In the genomic region with DNA sequence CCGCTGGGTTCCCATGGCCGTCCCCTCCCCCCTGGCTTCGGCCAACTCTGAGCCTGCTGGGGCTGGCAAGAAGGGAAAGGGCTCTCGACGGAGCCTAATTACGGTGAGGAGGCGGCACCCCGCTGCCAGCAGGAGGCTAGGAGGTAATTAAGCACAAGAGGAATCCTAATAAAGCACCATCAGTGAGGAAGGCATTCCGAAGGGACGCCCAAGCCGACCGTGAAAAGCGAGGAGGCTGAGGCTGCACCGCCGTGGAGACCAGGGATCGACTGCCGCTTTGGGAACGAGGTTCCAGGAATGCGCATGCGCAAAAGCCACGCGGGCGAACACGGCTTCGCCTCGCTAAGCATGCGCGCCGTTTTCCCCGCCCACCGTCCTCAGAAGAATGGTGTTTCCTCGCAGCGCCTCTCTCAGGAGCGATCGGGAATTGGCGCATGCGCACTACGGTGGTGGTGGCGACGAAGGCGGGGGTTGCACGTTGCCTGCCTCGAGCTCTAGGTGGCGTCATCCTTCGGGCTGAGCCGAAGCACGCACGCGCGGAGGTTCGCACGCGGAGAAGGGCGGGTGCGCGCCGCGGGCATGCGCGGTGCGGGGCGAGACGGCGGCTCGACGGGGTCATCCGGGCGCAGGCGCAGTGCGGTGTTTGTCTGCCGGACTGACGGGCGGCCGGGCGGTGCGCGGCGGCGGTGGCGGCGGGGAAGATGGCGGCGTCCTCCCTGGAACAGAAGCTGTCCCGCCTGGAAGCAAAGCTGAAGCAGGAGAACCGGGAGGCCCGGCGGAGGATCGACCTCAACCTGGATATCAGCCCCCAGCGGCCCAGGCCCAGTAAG, we compare ENCODE assay signal across 8 cellular contexts. TPM values are rescaled to one million over a fixed set of nuclear protein-coding genes. Genes with fewer than 3 reads are reported as not detected.
DNase-seq lines count a peak whose midpoint lies in the region; ATAC-seq and TF ChIP-seq lines count a peak whose summit lies in the region.

Gene MAP2K7 (plus strand): TSS at position 634 of the 830 bp plus-strand sequence. CDS start 68 bp downstream, at position 702.

- peaks cover 45% of the 10 kb centered on the region for H3K79me2 ChIP-seq in DOHH2 (ENCODE audit: control insufficient read depth, low read length)

- H3K36me3 ChIP-seq in DOHH2 (ENCODE audit: control insufficient read depth, low read length) (peaks cover 20% of the 10 kb centered on the region), KOPT-K1 (ENCODE audit: insufficient read depth, low read length) (peaks cover 12% of the 10 kb centered on the region), Peyer's patch (peaks cover 0 to 21% (median 0%) of the 10 kb centered on the region in 3 donors), muscle layer of colon (ENCODE audit: insufficient read depth, low read length) (no peaks in the 10 kb centered on the region)

- peak within 1 kb of the TSS; percentile 98 for H3K4me2 ChIP-seq in DOHH2 (ENCODE audit: low read length)

- H3K27ac ChIP-seq in DOHH2 (ENCODE audit: low read depth, low read length) (peak within 1 kb of the TSS; percentile 47), KOPT-K1 (ENCODE audit: low read depth, low read length, poor library complexity, severe bottlenecking) (peak within 1 kb of the TSS; percentile 69), Peyer's patch (peak within 1 kb of the TSS; percentile 88 to 95 (median 92)), muscle layer of colon (ENCODE audit: low read depth, low read length) (peak within 1 kb of the TSS; percentile 72)

- TF ChIP-seq CTCF in DOHH2 (IDR thresholded peaks at IDR 0.05; ENCODE audit: low read depth, low read length, poor library complexity, severe bottlenecking) (peak; percentile 80), Peyer's patch (IDR thresholded peaks at IDR 0.05) (peak; percentile 35 to 68 (median 56))

- no peaks in the 10 kb centered on the region for H3F3A ChIP-seq in DOHH2 (ENCODE audit: control insufficient read depth, insufficient read depth)

- H3K9me3 ChIP-seq in DOHH2 (ENCODE audit: control insufficient read depth, insufficient read depth, low read length) (no peaks in the 10 kb centered on the region), KOPT-K1 (ENCODE audit: insufficient read depth, low read length, poor library complexity, severe bottlenecking) (no peaks in the 10 kb centered on the region), Peyer's patch (no peaks in the 10 kb centered on the region), muscle layer of colon (ENCODE audit: low read length) (no peaks in the 10 kb centered on the region)

- H3K9ac ChIP-seq in muscle layer of colon (ENCODE audit: low read length) = peak within 1 kb of the TSS; percentile 61

- ATAC-seq in GM21786 (IDR thresholded peaks at IDR 0.05; ENCODE audit: unreplicated experiment) (peak; percentile 96), esophagus mucosa (peak; percentile 82)

- peaks cover 18% of the 10 kb centered on the region for H3K4me1 ChIP-seq in DOHH2 (ENCODE audit: control insufficient read depth, low read length)
- peaks cover 3 to 30% (median 15%) of the 10 kb centered on the region in 4 donors for H3K4me1 ChIP-seq in Peyer's patch
- H3K4me1 ChIP-seq in muscle layer of colon (ENCODE audit: insufficient read depth, low read length) = peaks cover 30% of the 10 kb centered on the region

- H3K4me3 ChIP-seq in DOHH2 (ENCODE audit: low read length) = peak within 1 kb of the TSS; percentile 98
- H3K4me3 ChIP-seq in Peyer's patch = peak within 1 kb of the TSS; percentile 81 to 98 (median 86)
- H3K4me3 ChIP-seq in muscle layer of colon (ENCODE audit: low read depth in 1 of 2, low read length in 2 of 2) = peak within 1 kb of the TSS; percentile 45 to 94

- peak; percentile 53 to 56 for TF ChIP-seq POLR2A in Peyer's patch (IDR thresholded peaks at IDR 0.05)

- peaks cover 14% of the 10 kb centered on the region for H4K20me1 ChIP-seq in DOHH2 (ENCODE audit: control insufficient read depth, insufficient read depth, low read depth, low read length)

- peak; percentile 100 for DNase-seq in Peyer's patch
- DNase-seq in activated T-cell treated with anti-CD3 and anti-CD28 coated beads, Interleukin-2, amount 50 U/mL, for 48 hours = peak; percentile 100
- peak; percentile 100 for DNase-seq in stimulated activated CD8-positive, alpha-beta memory T cell treated with anti-CD3 and anti-CD28 coated beads, Interleukin-7, amount 100 ng/mL, for 24 hours (ENCODE audit: low read depth)

- no peaks in the 10 kb centered on the region for H3K27me3 ChIP-seq in DOHH2 (ENCODE audit: control insufficient read depth, low read length)
- H3K27me3 ChIP-seq in Peyer's patch = no peaks in the 10 kb centered on the region
- H3K27me3 ChIP-seq in muscle layer of colon (ENCODE audit: control insufficient read depth in 1 of 2, insufficient read depth in 2 of 2, low read length in 2 of 2) = no peaks in the 10 kb centered on the region

- H3K9me2 ChIP-seq in DOHH2 (replicated peaks; ENCODE audit: control insufficient read depth, low read length) = no peaks in the 10 kb centered on the region

RNA-seq across cellular contexts. Expression of gene MAP2K7, which starts in this region (rescaled TPM):
- total RNA-seq in Peyer's patch (10 to 100 TPM; 16.6 to 39.3 (median 35.0) TPM), esophagus mucosa (15.4 TPM)

Comparison
In these comparisons a context has a peak if more than half of its experiments do, and no peak if none do; other contexts are left out.
1. Peak in every context shown above with its lines: DNase-seq, ATAC-seq, H3K4me3 ChIP-seq and H3K27ac ChIP-seq.